8 cellular contexts compared by ENCODE assay signal in the genomic region with DNA sequence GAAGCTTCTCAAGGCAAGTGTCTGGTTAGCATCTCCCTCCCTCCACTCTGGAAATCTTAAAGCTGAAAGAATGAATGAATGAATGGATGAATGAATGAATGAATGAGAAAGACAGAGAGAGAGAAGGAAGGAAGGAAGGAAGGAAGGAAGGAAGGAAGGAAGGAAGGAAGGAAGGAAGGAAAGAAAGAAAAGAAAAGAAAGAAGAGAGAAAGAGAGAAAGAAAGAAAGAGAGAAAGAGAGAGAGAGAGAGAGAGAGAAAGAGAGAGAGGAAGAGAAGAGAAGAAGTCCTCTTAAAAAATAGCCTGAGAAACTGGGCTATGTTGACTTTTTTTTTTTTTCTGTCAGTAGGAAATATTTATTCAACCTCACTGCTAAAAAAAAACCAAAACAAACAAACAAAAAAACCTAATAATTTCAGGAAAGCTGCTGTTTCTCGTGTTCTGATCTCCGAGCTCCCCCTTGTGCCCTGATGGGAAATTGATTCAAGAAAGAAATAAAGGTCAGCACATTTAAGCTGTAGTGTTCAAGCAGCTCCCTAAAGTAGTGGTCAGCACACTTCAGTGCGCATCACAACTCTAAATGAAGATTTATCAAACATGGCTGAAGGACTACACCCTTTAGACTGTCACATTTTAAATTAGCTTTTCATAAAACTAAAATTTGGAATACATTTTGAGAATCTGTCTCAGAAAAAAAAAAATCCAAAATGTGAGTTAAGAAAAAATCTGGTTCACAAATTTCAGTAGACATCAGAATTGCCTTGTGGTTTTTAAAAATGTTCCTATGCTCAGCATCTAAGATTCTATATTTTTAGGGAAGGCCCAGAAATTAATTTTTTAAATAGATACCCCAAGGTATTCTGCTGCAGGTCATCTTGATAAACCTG.
DNase-seq lines count a peak whose midpoint lies in the region; ATAC-seq, FAIRE-seq and TF ChIP-seq lines count a peak whose summit lies in the region.

No MANE protein-coding gene starts in this region.

- DNase-seq in AG04450 (ENCODE audit: low read depth, low spot score) (no peak), GM06990 (ENCODE audit: extremely low read depth, insufficient read length) (no peak), HK-2 (ENCODE audit: unreplicated experiment) (peak; percentile 4), T1000 (lab: John Stamatoyannopoulos, UW) (peak; percentile 17), omental fat pad (ENCODE audit: low spot score) (no peak)
- DNase-seq in activated T-cell treated with anti-CD3 and anti-CD28 coated beads, Interleukin-2, amount 50 U/mL, for 72 hours, result no peak

- peak; percentile 88 for FAIRE-seq in islet of Langerhans (lab: Jason Lieb, UNC)

- H3K4me3 Mint-ChIP-seq in activated T-cell treated with anti-CD3 and anti-CD28 coated beads, Interleukin-2, amount 50 U/mL, for 72 hours, result no peak overlapping the region

- H3K4me3 ChIP-seq in AG04450 (ENCODE audit: low read depth, low read length) (no peak overlapping the region), GM06990 (replicated peaks; ENCODE audit: low read depth, low read length) (no peak overlapping the region)

- no peaks in the 10 kb centered on the region for H3K27me3 Mint-ChIP-seq in activated T-cell treated with anti-CD3 and anti-CD28 coated beads, Interleukin-2, amount 50 U/mL, for 72 hours (ENCODE audit: low read depth)

- TF ChIP-seq CTCF in AG04450 (IDR thresholded peaks at IDR 0.05; ENCODE audit: low read depth, low read length) (peak; percentile 68), GM06990 (IDR thresholded peaks at IDR 0.05; ENCODE audit: insufficient read depth, low read length, poor library complexity, severe bottlenecking) (peak; percentile 68), omental fat pad (IDR thresholded peaks at IDR 0.05) (peak in 1 of 3 donors; percentile 24)

- no peaks in the 10 kb centered on the region for H3K36me3 ChIP-seq in GM06990 (ENCODE audit: control insufficient read depth, insufficient read depth, low read length)

- POLR2A ChIA-PET in AG04450 (lab: Yijun Ruan, JAX), result no interaction called here

- no peaks in the 10 kb centered on the region for H3K9me3 ChIP-seq in AG04450 (ENCODE audit: control insufficient read depth, insufficient read depth, low read length)

- ATAC-seq in GM21723 (IDR thresholded peaks at IDR 0.05; ENCODE audit: unreplicated experiment), result no peak
- no peak for ATAC-seq in activated T-cell treated with anti-CD3 and anti-CD28 coated beads, Interleukin-2, amount 50 U/mL, for 72 hours (replicated peaks in 1 of 2)
- no peak for ATAC-seq in omental fat pad (ENCODE audit: low FRiP score)

- no peak overlapping the region for H3K27ac Mint-ChIP-seq in activated T-cell treated with anti-CD3 and anti-CD28 coated beads, Interleukin-2, amount 50 U/mL, for 72 hours

- no peaks in the 10 kb centered on the region for H3K4me1 Mint-ChIP-seq in activated T-cell treated with anti-CD3 and anti-CD28 coated beads, Interleukin-2, amount 50 U/mL, for 72 hours (ENCODE audit: low read depth)

- CTCF ChIA-PET in AG04450 (lab: Charles Lee), result interaction anchor here (0.6 to 2.4 kb wide), 25 partner anchors 10 to 2000 kb away, joined by 3 to 21 read pairs (median 3); no protein-coding TSS in a partner anchor

- H3K27me3 ChIP-seq in AG04450 (ENCODE audit: control insufficient read depth, insufficient read depth, low read length) (no peaks in the 10 kb centered on the region), GM06990 (replicated peaks; ENCODE audit: control insufficient read depth, insufficient read depth, low read length) (no peaks in the 10 kb centered on the region)

- no peaks in the 10 kb centered on the region for H3K36me3 Mint-ChIP-seq in activated T-cell treated with anti-CD3 and anti-CD28 coated beads, Interleukin-2, amount 50 U/mL, for 72 hours (ENCODE audit: insufficient read depth in 2 of 2)

- H3K9me3 Mint-ChIP-seq in activated T-cell treated with anti-CD3 and anti-CD28 coated beads, Interleukin-2, amount 50 U/mL, for 72 hours, result no peaks in the 10 kb centered on the region

- no peak overlapping the region for H3K27ac ChIP-seq in AG04450 (ENCODE audit: low read depth, low read length)

Comparison
In these comparisons a context has a peak if more than half of its experiments do, and no peak if none do; other contexts are left out.
1. DNase-seq: peak in HK-2 (single experiment) and T1000 (single experiment); none in AG04450 (single experiment), GM06990 (single experiment), activated T-cell treated with anti-CD3 and anti-CD28 coated beads, Interleukin-2, amount 50 U/mL, for 72 hours (0 of 2) and omental fat pad (single experiment).